18 cellular contexts compared by ENCODE assay signal in the genomic region with DNA sequence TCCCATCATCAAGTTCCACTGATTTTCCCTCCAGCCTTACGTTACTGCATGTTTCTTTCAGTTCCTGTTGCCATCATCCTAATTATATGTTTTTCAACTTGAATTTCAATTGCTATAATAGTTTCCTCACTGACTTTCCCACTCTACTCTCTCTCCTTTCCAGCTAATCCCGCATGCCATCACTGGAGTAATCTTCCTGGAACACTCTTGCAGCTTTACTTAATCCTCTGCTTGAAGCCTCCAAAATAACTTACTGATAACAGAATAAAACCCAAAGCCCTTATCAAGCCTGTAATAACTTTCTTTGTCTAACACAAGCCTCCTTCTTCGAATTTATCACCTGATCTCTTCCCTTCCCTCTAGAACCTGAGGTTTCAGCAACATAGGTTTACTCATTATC.
A peak's percentile ranks its signal among the peaks of the same experiment; 100 is the strongest.
DNase-seq lines count a peak whose midpoint lies in the region; ATAC-seq, FAIRE-seq and TF ChIP-seq lines count a peak whose summit lies in the region.
"Had no signal": no experiment of that assay in that cellular context is flagged by ENCODE, and none has a peak within 500 bp of the region (broad histone marks: within the 10 kb centered on the region; RNA-seq: fewer than 3 reads in every experiment).

No MANE protein-coding gene starts in this region.

- peak; percentile 56 for FAIRE-seq in A549 (lab: Jason Lieb, UNC)
- FAIRE-seq: D721Med, G401.6, GM12891, H54 had no signal

- TF ChIP-seq EP300 in A549 (IDR thresholded peaks at IDR 0.05): no peak

- WGBS in A549 (ENCODE audit: missing lambda C conversion rate): 57% methylated on average over 3 of the region's 3 CpGs
- 29 to 34% methylated on average over 3 of the region's 3 CpGs for WGBS in aorta, 2 donors

- ATAC-seq in A549 (no peak), aorta (ENCODE audit: low FRiP score) (no peak)
- ATAC-seq: GM23338 had no signal

- TF ChIP-seq RAD21 in A549 (conservative IDR thresholded peaks at IDR 0.05 in 1 of 2, IDR thresholded peaks at IDR 0.05 in 1 of 2): no peak

- TF ChIP-seq POLR2A in A549 (IDR thresholded peaks at IDR 0.05; ENCODE audit: low read length): no peak

- no peaks in the 10 kb centered on the region for H3K9me3 ChIP-seq in A549
- H3K9me3 ChIP-seq in ascending aorta: no peaks in the 10 kb centered on the region
- H3K9me3 ChIP-seq in aorta (ENCODE audit: control insufficient read depth, low read length): no peaks in the 10 kb centered on the region
- H3K9me3 ChIP-seq: Caco-2 had no signal

- POLR2A ChIA-PET in A549 (lab: Yijun Ruan, JAX): no interaction called here

- no peak overlapping the region for H3K4me2 ChIP-seq in A549
- H3K4me2 ChIP-seq: GM23338 had no signal

- no peaks in the 10 kb centered on the region for H3K4me1 ChIP-seq in A549
- H3K4me1 ChIP-seq in ascending aorta: peaks cover 0 to 9% of the 10 kb centered on the region in 2 donors
- peaks cover 4 to 18% of the 10 kb centered on the region in 2 donors for H3K4me1 ChIP-seq in aorta (ENCODE audit: control insufficient read depth in 1 of 2, insufficient read depth in 2 of 2, low read length in 2 of 2)

- H3K27me3 ChIP-seq in ascending aorta: no peaks in the 10 kb centered on the region
- H3K27me3 ChIP-seq in aorta (ENCODE audit: control insufficient read depth in 1 of 2, insufficient read depth in 2 of 2, low read length in 1 of 2): no peaks in the 10 kb centered on the region

- CTCF ChIA-PET in A549 (lab: Yijun Ruan, JAX): interaction anchor here (1.1 kb wide), 1 partner anchor 19 kb away, joined by 3 read pairs; no protein-coding TSS in a partner anchor

- TF ChIP-seq CTCF in A549 (IDR thresholded peaks at IDR 0.05): no peak
- TF ChIP-seq CTCF in ascending aorta (IDR thresholded peaks at IDR 0.05): no peak
- TF ChIP-seq CTCF in fibroblast of villous mesenchyme (IDR thresholded peaks at IDR 0.05; ENCODE audit: insufficient read depth, low read depth, low read length): no peak

- intact Hi-C loops in ascending aorta (cut with DNase I) (no loop called here), aorta (cut with DNase I) (no loop called here)

- H3K4me3 ChIP-seq in A549: no peak overlapping the region
- H3K4me3 ChIP-seq in ascending aorta: no peak overlapping the region
- H3K4me3 ChIP-seq in fibroblast of villous mesenchyme (ENCODE audit: low read depth, low read length): no peak overlapping the region
- H3K4me3 ChIP-seq in aorta (ENCODE audit: low read length in 2 of 2): no peak overlapping the region
- H3K4me3 ChIP-seq: GM23338 had no signal

- H3K36me3 ChIP-seq in ascending aorta (peaks cover 19 to 42% of the 10 kb centered on the region in 2 donors), aorta (ENCODE audit: control insufficient read depth in 1 of 2, insufficient read depth in 2 of 2, low read length in 1 of 2) (peaks cover 3 to 6% of the 10 kb centered on the region in 2 donors)

- H3K27ac ChIP-seq in A549 (no peak overlapping the region), ascending aorta (peak overlapping the region; percentile 42 to 44), aorta (ENCODE audit: low read depth in 1 of 2, low read length in 2 of 2) (peak overlapping the region; percentile 12 to 36)
- H3K27ac ChIP-seq: C4-2B, HL-60 had no signal

- DNase-seq in A549 (ENCODE audit: low read depth in 1 of 2, low spot score in 1 of 2) (no peak), ascending aorta (ENCODE audit: low spot score in 2 of 2) (no peak), fibroblast of villous mesenchyme (ENCODE audit: low read depth) (peak; percentile 62), aorta (no peak), hypothalamus (lab: John Stamatoyannopoulos, UW) (no peak), SHP77 (lab: John Stamatoyannopoulos, UW) (no peak)
- DNase-seq: ACHN; AML-193; Caco-2; CD4-positive, alpha-beta T cell; HCEC 1CT had no signal

TF ChIP-seq in A549, 52 proteins besides CTCF, POLR2A, EP300 and RAD21:
- TF ChIP-seq, protein P1, sequence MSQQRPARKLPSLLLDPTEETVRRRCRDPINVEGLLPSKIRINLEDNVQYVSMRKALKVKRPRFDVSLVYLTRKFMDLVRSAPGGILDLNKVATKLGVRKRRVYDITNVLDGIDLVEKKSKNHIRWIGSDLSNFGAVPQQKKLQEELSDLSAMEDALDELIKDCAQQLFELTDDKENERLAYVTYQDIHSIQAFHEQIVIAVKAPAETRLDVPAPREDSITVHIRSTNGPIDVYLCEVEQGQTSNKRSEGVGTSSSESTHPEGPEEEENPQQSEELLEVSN (IDR thresholded peaks at IDR 0.05; ENCODE audit: borderline replicate concordance, low read depth): no peak

Comparison
In these comparisons a context has a peak if more than half of its experiments do, and no peak if none do; other contexts are left out.
1. H3K27ac ChIP-seq: peak in ascending aorta (2 of 2) and aorta (2 of 2); none in A549 (0 of 2).